ENCODE assay signal across 12 cellular contexts in genomic region chr6:142874676-142875075, GRCh38.
DNase-seq lines count a peak whose midpoint lies in the region; ATAC-seq and TF ChIP-seq lines count a peak whose summit lies in the region.
"Had no signal": no experiment of that assay in that cellular context is flagged by ENCODE, and none has a peak within 500 bp of the region (broad histone marks: within the 10 kb centered on the region; RNA-seq: fewer than 3 reads in every experiment).

No MANE protein-coding gene starts in this region.

- peaks cover 21% of the 10 kb centered on the region for H3F3A ChIP-seq in PC-9 (ENCODE audit: insufficient read depth, low read depth)

- H3K36me3 ChIP-seq in cardiac muscle cell (no peaks in the 10 kb centered on the region), heart right ventricle (no peaks in the 10 kb centered on the region), PC-9 (ENCODE audit: low read depth) (no peaks in the 10 kb centered on the region), upper lobe of right lung (no peaks in the 10 kb centered on the region)
- H3K36me3 ChIP-seq: sigmoid colon had no signal

- H3K9me2 ChIP-seq in PC-9 (ENCODE audit: insufficient read depth) = no peaks in the 10 kb centered on the region

- ATAC-seq in heart right ventricle (no peak), upper lobe of right lung (peak; percentile 19), GM18511 (IDR thresholded peaks at IDR 0.05; ENCODE audit: unreplicated experiment) (no peak)

- H3K27ac ChIP-seq in cardiac muscle cell (peak overlapping the region; percentile 92), heart right ventricle (peak overlapping the region in 2 of 10 donors; percentile 17 to 77), PC-9 (peak overlapping the region; percentile 63), epithelial cell of prostate (peak overlapping the region; percentile 9), upper lobe of right lung (no peak overlapping the region)
- H3K27ac ChIP-seq: BLaER1, GM23248, sigmoid colon had no signal

- H3K4me3 ChIP-seq in cardiac muscle cell (no peak overlapping the region), heart right ventricle (no peak overlapping the region), PC-9 (no peak overlapping the region), upper lobe of right lung (no peak overlapping the region)
- H3K4me3 ChIP-seq: BLaER1, GM23248, sigmoid colon had no signal

- peak overlapping the region; percentile 32 for H3K4me2 ChIP-seq in PC-9
- H3K4me2 ChIP-seq: BLaER1 had no signal

- H3K4me1 ChIP-seq in cardiac muscle cell (ENCODE audit: low read depth) (peaks cover 41% of the 10 kb centered on the region), heart right ventricle (peaks cover 6 to 63% (median 40%) of the 10 kb centered on the region in 9 donors), PC-9 (replicated peaks; ENCODE audit: insufficient read depth) (peaks cover 42% of the 10 kb centered on the region), upper lobe of right lung (peaks cover 14% of the 10 kb centered on the region)

- POLR2A ChIA-PET in PC-9 (lab: Charles Lee; ENCODE audit: unreplicated experiment) = no interaction called here

- H3K79me2 ChIP-seq in PC-9 (ENCODE audit: low read depth) = peaks cover 37% of the 10 kb centered on the region

- BruUV-seq in PC-9 (replicated peaks; lab: Mats Ljungman, UMichigan) = no TSS peak

- DNase-seq in cardiac muscle cell (ENCODE audit: low read depth in 1 of 2, low spot score in 1 of 2) (no peak), heart right ventricle (no peak), PC-9 (peak; percentile 19 to 87), epithelial cell of prostate (ENCODE audit: low read depth, low spot score) (no peak), upper lobe of right lung (no peak), amygdala (lab: John Stamatoyannopoulos, UW) (no peak), DMS153 (lab: John Stamatoyannopoulos, UW) (no peak)
- DNase-seq: GM23248, NCI-H2081 treated with DMSO at 0.1 percent for 48 hours, sigmoid colon had no signal

- H3K9me3 ChIP-seq in cardiac muscle cell (ENCODE audit: low read depth) (no peaks in the 10 kb centered on the region), heart right ventricle (peaks cover 0 to 8% (median 0%) of the 10 kb centered on the region in 11 donors), PC-9 (ENCODE audit: insufficient read depth, low read depth) (0 out of 2 replicates have a peak, but pooled peaks cover 3% of the 10 kb centered on the region), upper lobe of right lung (no peaks in the 10 kb centered on the region)
- H3K9me3 ChIP-seq: sigmoid colon had no signal

- TF ChIP-seq CTCF in cardiac muscle cell (IDR thresholded peaks at IDR 0.05; ENCODE audit: low read depth, low read length) (no peak), heart right ventricle (IDR thresholded peaks at IDR 0.05) (no peak), PC-9 (conservative IDR thresholded peaks at IDR 0.05) (no peak), upper lobe of right lung (IDR thresholded peaks at IDR 0.05) (no peak)

- intact Hi-C loops in heart right ventricle (cut with DNase I) = loop anchor here in 1 of 10 donors (10.0 kb wide), 1 partner anchor 70 kb away; the partner anchor contains the start of gene HIVEP2
- intact Hi-C loops in PC-9 (cut with micrococcal nuclease; ENCODE audit: unreplicated experiment) = loop anchor here (1.0 kb wide), 1 partner anchor 32 kb away; no protein-coding TSS in a partner anchor
- intact Hi-C loops in upper lobe of right lung (cut with DNase I) = no loop called here

- H2AFZ ChIP-seq in PC-9 = no peak overlapping the region
- H2AFZ ChIP-seq: GM23248 had no signal

- WGBS in heart right ventricle, 2 donors = 29 to 32% methylated on average over 1 of the region's 1 CpG

- no peaks in the 10 kb centered on the region for H4K20me1 ChIP-seq in PC-9 (ENCODE audit: insufficient read depth)

- H3K27me3 ChIP-seq in cardiac muscle cell (no peaks in the 10 kb centered on the region), heart right ventricle (no peaks in the 10 kb centered on the region), PC-9 (ENCODE audit: insufficient read depth, low read depth) (no peaks in the 10 kb centered on the region), upper lobe of right lung (no peaks in the 10 kb centered on the region)
- H3K27me3 ChIP-seq: BLaER1, sigmoid colon had no signal

- CTCF ChIA-PET in PC-9 (lab: Charles Lee) = interaction anchor here (0.7 to 0.9 kb wide), 2 partner anchors 118 to 1393 kb away, joined by 3 read pairs; no protein-coding TSS in a partner anchor

Comparison
In these comparisons a context has a peak if more than half of its experiments do, and no peak if none do; other contexts are left out.
1. DNase-seq: peak in PC-9 (2 of 2); none in cardiac muscle cell (0 of 2), heart right ventricle (0 of 2), epithelial cell of prostate (single experiment), upper lobe of right lung (single experiment), amygdala (0 of 56) and DMS153 (single experiment).